In the genomic region with DNA sequence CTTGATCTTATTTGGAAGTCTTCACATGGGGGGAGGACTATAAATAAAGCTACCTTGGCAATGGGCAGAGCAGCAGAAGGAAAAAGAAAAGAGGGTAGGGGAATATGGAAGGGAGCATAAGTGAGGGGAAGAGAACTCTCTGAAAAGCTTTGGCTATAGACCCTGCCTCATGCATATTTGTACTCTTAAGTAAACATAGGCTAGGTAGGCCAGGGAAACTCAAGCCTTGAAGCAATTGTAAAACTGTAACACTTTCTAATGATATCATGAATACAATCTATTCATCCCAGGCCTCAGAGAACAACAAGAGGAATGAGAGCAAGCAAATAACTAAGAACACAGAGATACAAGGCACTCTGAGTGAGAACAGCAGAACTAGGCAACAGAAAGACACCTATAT, we compare ENCODE assay signal across 12 cellular contexts. TPM values are rescaled to one million over a fixed set of nuclear protein-coding genes. Genes with fewer than 3 reads are reported as not detected.
DNase-seq lines count a peak whose midpoint lies in the region; ATAC-seq and TF ChIP-seq lines count a peak whose summit lies in the region.
"Had no signal": no experiment of that assay in that cellular context is flagged by ENCODE, and none has a peak within 500 bp of the region (broad histone marks: within the 10 kb centered on the region; RNA-seq: fewer than 3 reads in every experiment).

No MANE protein-coding gene starts in this region.

- H3K4me1 ChIP-seq in CD4-positive, alpha-beta memory T cell (ENCODE audit: insufficient read depth, low read length): peaks cover 75% of the 10 kb centered on the region

- no peak overlapping the region for H3K27ac ChIP-seq in CD4-positive, alpha-beta memory T cell (ENCODE audit: low read depth, low read length)
- H3K27ac ChIP-seq: GM23248 had no signal

- H3K9me3 Mint-ChIP-seq in CD4-positive, alpha-beta memory T cell: no peaks in the 10 kb centered on the region
- H3K9me3 Mint-ChIP-seq in central memory CD8-positive, alpha-beta T cell: no peaks in the 10 kb centered on the region

- no peaks in the 10 kb centered on the region for H3K9me3 ChIP-seq in CD4-positive, alpha-beta memory T cell (ENCODE audit: control insufficient read depth in 1 of 2, low read length in 2 of 2)

- no peaks in the 10 kb centered on the region for H3K27me3 Mint-ChIP-seq in CD4-positive, alpha-beta memory T cell
- H3K27me3 Mint-ChIP-seq in central memory CD8-positive, alpha-beta T cell: no peaks in the 10 kb centered on the region

- no peaks in the 10 kb centered on the region for H3K27me3 ChIP-seq in CD4-positive, alpha-beta memory T cell (ENCODE audit: insufficient read depth, low read length)

- no peak overlapping the region for H3K4me3 ChIP-seq in CD4-positive, alpha-beta memory T cell (ENCODE audit: low read length in 2 of 2)
- no peak overlapping the region; the same call in 1 of the 2 replicates for H3K4me3 ChIP-seq in LNCaP clone FGC (ENCODE audit: low read depth, low read length)
- H3K4me3 ChIP-seq: GM23248, lung had no signal

- peak overlapping the region in 6 of 8 donors; percentile 10 to 64 (median 49) for H3K4me3 Mint-ChIP-seq in CD4-positive, alpha-beta memory T cell
- peak overlapping the region; percentile 23 for H3K4me3 Mint-ChIP-seq in central memory CD8-positive, alpha-beta T cell

- intact Hi-C loops in CD4-positive, alpha-beta memory T cell (cut with micrococcal nuclease): loop anchor here (1.0 kb wide), 1 partner anchor 8 kb away; no protein-coding TSS in a partner anchor
- intact Hi-C loops in sciatic nerve (cut with DNase I): no loop called here

- POLR2A ChIA-PET in CD4-positive, alpha-beta memory T cell (lab: Charles Lee; ENCODE audit: partially characterized antibody): interaction anchor here (1.3 kb wide), 1 partner anchor 23 kb away, joined by 4 read pairs; no protein-coding TSS in a partner anchor

- CTCF ChIA-PET in CD4-positive, alpha-beta memory T cell (lab: Charles Lee; ENCODE audit: partially characterized antibody): interaction anchor here (2.0 kb wide), 1 partner anchor 20 kb away, joined by 10 read pairs; a partner anchor contains a TSS

- no peak for ATAC-seq in central memory CD8-positive, alpha-beta T cell (replicated peaks; ENCODE audit: extremely low read depth, poor library complexity, severe bottlenecking)
- ATAC-seq in GM21529 (IDR thresholded peaks at IDR 0.05; ENCODE audit: unreplicated experiment) (no peak), sciatic nerve (no peak)

- DNase-seq in CD4-positive, alpha-beta memory T cell: no peak
- DNase-seq in LNCaP clone FGC (ENCODE audit: low read depth) (peak; percentile 83), renal cortical epithelial cell (ENCODE audit: low read depth) (peak; percentile 58), GDM1 (lab: John Stamatoyannopoulos, UW) (no peak), sciatic nerve (ENCODE audit: low spot score) (no peak), UCSD-AML1 (lab: John Stamatoyannopoulos, UW; ENCODE audit: unreplicated experiment) (no peak)
- no peak for DNase-seq in central memory CD8-positive, alpha-beta T cell (ENCODE audit: low spot score in 2 of 2)
- DNase-seq: activated CD4-positive, CD25-positive, alpha-beta regulatory T cell; C1 segment of cervical spinal cord; GM23248 had no signal

- no peak for TF ChIP-seq CTCF in LNCaP clone FGC (IDR thresholded peaks at IDR 0.05; ENCODE audit: control insufficient read depth, extremely low read depth, insufficient read depth)

- peaks cover 3 to 4% of the 10 kb centered on the region in 2 donors for H3K36me3 Mint-ChIP-seq in CD4-positive, alpha-beta memory T cell
- peaks cover 1% of the 10 kb centered on the region for H3K36me3 Mint-ChIP-seq in central memory CD8-positive, alpha-beta T cell (ENCODE audit: insufficient read depth)

- H3K36me3 ChIP-seq in CD4-positive, alpha-beta memory T cell (ENCODE audit: insufficient read depth, low read length): no peaks in the 10 kb centered on the region

- H3K4me1 Mint-ChIP-seq in CD4-positive, alpha-beta memory T cell: peaks cover 72 to 94% (median 80%) of the 10 kb centered on the region in 4 donors
- H3K4me1 Mint-ChIP-seq in central memory CD8-positive, alpha-beta T cell: peaks cover 86% of the 10 kb centered on the region

- H3K27ac Mint-ChIP-seq in CD4-positive, alpha-beta memory T cell: peak overlapping the region in 6 of 7 donors; percentile 18 to 65 (median 47)
- H3K27ac Mint-ChIP-seq in central memory CD8-positive, alpha-beta T cell (ENCODE audit: low read depth): peak overlapping the region; percentile 12

RNA-seq across cellular contexts. Expression of a gene that starts 20.4 kb away (rescaled TPM):
- total RNA-seq in CD4-positive, alpha-beta memory T cell: 100 to 1,000 TPM; 189 to 197 TPM
- 10 to 100 TPM; 13.3 to 48.3 TPM for polyA plus RNA-seq in CD4-positive, alpha-beta memory T cell
- 35.4 and 86.5 TPM in 2 replicates for total RNA-seq in renal cortical epithelial cell
- total RNA-seq in sciatic nerve: 137 TPM

Comparison
In these comparisons a context has a peak if more than half of its experiments do, and no peak if none do; other contexts are left out.
1. DNase-seq: peak in LNCaP clone FGC (single experiment) and renal cortical epithelial cell (single experiment); none in CD4-positive, alpha-beta memory T cell (0 of 5), central memory CD8-positive, alpha-beta T cell (0 of 2), GDM1 (single experiment), sciatic nerve (single experiment) and UCSD-AML1 (single experiment).